In the genomic region with DNA sequence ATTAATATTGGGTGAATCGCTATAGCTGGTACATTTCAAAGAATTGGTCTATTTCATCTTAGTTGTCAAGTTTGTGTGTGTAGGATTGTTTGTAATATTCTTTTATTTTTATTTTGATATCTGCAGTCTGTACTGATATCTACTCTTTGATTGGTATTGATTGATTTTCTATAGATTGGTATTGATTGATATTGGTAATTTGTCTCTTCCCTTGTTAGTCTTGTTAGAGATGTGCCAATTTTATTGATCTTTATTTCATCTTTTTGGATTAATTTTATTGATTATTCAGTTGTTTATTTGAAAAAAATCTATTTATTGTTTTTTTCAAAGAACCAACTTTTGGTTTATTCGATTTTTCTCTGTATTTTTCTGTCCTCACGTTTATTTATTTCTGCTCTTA, we compare ENCODE assay signal across 37 cellular contexts.
"Had no signal": no experiment of that assay in that cellular context is flagged by ENCODE, and none has a peak within 500 bp of the region (broad histone marks: within the 10 kb centered on the region; RNA-seq: fewer than 3 reads in every experiment).

No MANE protein-coding gene starts in this region.

- ATAC-seq: activated CD8-positive, alpha-beta T cell treated with anti-CD3 and anti-CD28 coated beads for 36 hours; activated naive CD8-positive, alpha-beta T cell treated with anti-CD3 and anti-CD28 coated beads, Interleukin-2, amount 50 U/mL, for 24 hours; activated T-cell treated with anti-CD3 and anti-CD28 coated beads, Interleukin-2, amount 50 U/mL, for 4 hours; activated T-cell treated with anti-CD3 and anti-CD28 coated beads, Interleukin-2, amount 50 U/mL, for 72 hours; activated T-helper 17 cell treated with anti-CD3 and anti-CD28 coated beads, Interleukin-2, amount 50 U/mL, for 72 hours had no signal

- H3K36me3 ChIP-seq: ascending aorta, cardiac muscle cell had no signal

- H3K9me3 ChIP-seq: ascending aorta had no signal

- H3K4me1 ChIP-seq: ascending aorta had no signal

- H3K36me3 Mint-ChIP-seq: activated CD4-positive, alpha-beta memory T cell treated with anti-CD3 and anti-CD28 coated beads for 36 hours; activated naive CD4-positive, alpha-beta T cell treated with anti-CD3 and anti-CD28 coated beads, Interleukin-2, amount 10 ng/mL, durations not matched to agents 7 days and 5 days; activated naive CD8-positive, alpha-beta T cell treated with anti-CD3 and anti-CD28 coated beads, Interleukin-2, amount 10 ng/mL, durations not matched to agents 7 days and 5 days; brain had no signal

- H3K27ac Mint-ChIP-seq: activated B cell treated with CpG ODN at 0.5 μM for 24 hours; activated CD4-positive, alpha-beta memory T cell treated with anti-CD3 and anti-CD28 coated beads for 36 hours; activated CD4-positive, alpha-beta T cell treated with anti-CD3 and anti-CD28 coated beads, Interleukin-2, amount 10 ng/mL, durations not matched to agents 24 days and 14 days; activated CD8-positive, alpha-beta T cell treated with anti-CD3 and anti-CD28 coated beads for 36 hours; activated naive CD4-positive, alpha-beta T cell treated with anti-CD3 and anti-CD28 coated beads, Interleukin-2, amount 10 ng/mL, durations not matched to agents 7 days and 5 days; activated naive CD4-positive, alpha-beta T cell treated with anti-CD3 and anti-CD28 coated beads, Interleukin-2, amount 50 U/mL, for 24 hours; activated naive CD8-positive, alpha-beta T cell; activated naive CD8-positive, alpha-beta T cell treated with anti-CD3 and anti-CD28 coated beads, Interleukin-2, amount 10 ng/mL, durations not matched to agents 7 days and 5 days; activated naive CD8-positive, alpha-beta T cell treated with anti-CD3 and anti-CD28 coated beads, Interleukin-2, amount 50 U/mL, for 24 hours; activated T-cell treated with anti-CD3 and anti-CD28 coated beads, Interleukin-2, amount 50 U/mL, for 72 hours; activated T-helper 1 cell treated with anti-CD3 and anti-CD28 coated beads, Interleukin-12 subunit alpha, Interleukin-12 subunit beta, Interleukin-2, Interleukin-4 antibody, amounts not matched to agents 30 ng/mL and 10 ng/mL and 1 ng/mL, durations not matched to agents 14 hours and 24 hours and 36 hours; activated T-helper 17 cell treated with anti-CD3 and anti-CD28 coated beads, Interleukin-2, amount 50 U/mL, for 72 hours; brain; T-helper 1 cell treated with Interleukin-12 subunit alpha and Interleukin-12 subunit beta and Interleukin-4 antibody, amounts not matched to agents 30 μg/mL and 1 μg/mL, for 36 hours; T-helper 2 cell treated with Interferon-gamma antibody and Interleukin-4, amounts not matched to agents 5 μg/mL and 100 μg/mL, for 36 hours had no signal

- H3K27ac ChIP-seq: ascending aorta, cardiac muscle cell, VCaP had no signal

- H3K4me3 ChIP-seq: ascending aorta, cardiac muscle cell had no signal

- DNase-seq: activated B cell treated with CpG ODN at 0.5 μM for 24 hours; activated CD4-positive, alpha-beta memory T cell treated with anti-CD3 and anti-CD28 coated beads for 36 hours; activated CD4-positive, alpha-beta T cell treated with anti-CD3 and anti-CD28 coated beads for 4 hours; activated CD4-positive, alpha-beta T cell treated with anti-CD3 and anti-CD28 coated beads, Interleukin-2, amount 10 ng/mL, durations not matched to agents 24 days and 14 days; activated CD4-positive, alpha-beta T cell treated with anti-CD3 and anti-CD28 coated beads, Interleukin-2, amount 50 U/mL, for 1 hour; activated CD4-positive, alpha-beta T cell treated with anti-CD3 and anti-CD28 coated beads, Interleukin-2, amount 50 U/mL, for 4 hours; activated CD4-positive, CD25-positive, alpha-beta regulatory T cell treated with anti-CD3 and anti-CD28 coated beads, Interleukin-2, amount 50 U/mL, for 72 hours; activated CD8-positive, alpha-beta memory T cell treated with anti-CD3 and anti-CD28 coated beads, Interleukin-2, amount 50 U/mL, for 4 hours; activated CD8-positive, alpha-beta T cell treated with anti-CD3 and anti-CD28 coated beads for 36 hours; activated effector memory CD4-positive, alpha-beta T cell treated with Interleukin-2 at 50 U/mL for 16 hours; activated gamma-delta T cell; activated naive CD4-positive, alpha-beta T cell treated with anti-CD3 and anti-CD28 coated beads, Interleukin-2, amount 10 ng/mL, durations not matched to agents 7 days and 5 days; activated naive CD4-positive, alpha-beta T cell treated with Interleukin-2 at 50 U/mL for 16 hours; activated naive CD8-positive, alpha-beta T cell treated with anti-CD3 and anti-CD28 coated beads, Interleukin-2, amount 10 ng/mL, durations not matched to agents 7 days and 5 days; activated naive CD8-positive, alpha-beta T cell treated with anti-CD3 and anti-CD28 coated beads, Interleukin-2, amount 50 U/mL, for 24 hours; activated T-cell treated with anti-CD3 and anti-CD28 coated beads for 4 hours; activated T-cell treated with anti-CD3 and anti-CD28 coated beads, Interleukin-2, amount 50 U/mL, for 1 hour; activated T-cell treated with anti-CD3 and anti-CD28 coated beads, Interleukin-2, amount 50 U/mL, for 4 hours; activated T-cell treated with anti-CD3 and anti-CD28 coated beads, Interleukin-2, amount 50 U/mL, for 72 hours; amygdala; anterior cingulate cortex; central memory CD4-positive, alpha-beta T cell; T-helper 1 cell; T-helper 2 cell; T-helper 9 cell had no signal

- H3K9me3 Mint-ChIP-seq: activated naive CD4-positive, alpha-beta T cell treated with anti-CD3 and anti-CD28 coated beads, Interleukin-2, amount 10 ng/mL, durations not matched to agents 7 days and 5 days had no signal

- H3K4me1 Mint-ChIP-seq: activated B cell treated with CpG ODN at 0.5 μM for 24 hours; activated CD4-positive, alpha-beta T cell treated with anti-CD3 and anti-CD28 coated beads, Interleukin-2, amount 10 ng/mL, durations not matched to agents 24 days and 14 days; activated naive CD4-positive, alpha-beta T cell treated with anti-CD3 and anti-CD28 coated beads, Interleukin-2, amount 10 ng/mL, durations not matched to agents 7 days and 5 days; activated naive CD4-positive, alpha-beta T cell treated with anti-CD3 and anti-CD28 coated beads, Interleukin-2, amount 50 U/mL, for 24 hours; activated naive CD8-positive, alpha-beta T cell treated with anti-CD3 and anti-CD28 coated beads, Interleukin-2, amount 10 ng/mL, durations not matched to agents 7 days and 5 days; activated naive CD8-positive, alpha-beta T cell treated with anti-CD3 and anti-CD28 coated beads, Interleukin-2, amount 50 U/mL, for 24 hours; activated T-helper 17 cell treated with anti-CD3 and anti-CD28 coated beads, Interleukin-2, amount 50 U/mL, for 72 hours; brain had no signal

- H3K4me3 Mint-ChIP-seq: activated B cell treated with CpG ODN at 0.5 μM for 24 hours; activated CD4-positive, alpha-beta memory T cell treated with anti-CD3 and anti-CD28 coated beads for 36 hours; activated CD4-positive, alpha-beta T cell treated with anti-CD3 and anti-CD28 coated beads, Interleukin-2, amount 10 ng/mL, durations not matched to agents 24 days and 14 days; activated CD8-positive, alpha-beta T cell treated with anti-CD3 and anti-CD28 coated beads for 36 hours; activated naive CD4-positive, alpha-beta T cell treated with anti-CD3 and anti-CD28 coated beads, Interleukin-2, amount 10 ng/mL, durations not matched to agents 7 days and 5 days; activated naive CD4-positive, alpha-beta T cell treated with anti-CD3 and anti-CD28 coated beads, Interleukin-2, amount 50 U/mL, for 24 hours; activated naive CD8-positive, alpha-beta T cell; activated naive CD8-positive, alpha-beta T cell treated with anti-CD3 and anti-CD28 coated beads, Interleukin-2, amount 10 ng/mL, durations not matched to agents 7 days and 5 days; activated naive CD8-positive, alpha-beta T cell treated with anti-CD3 and anti-CD28 coated beads, Interleukin-2, amount 50 U/mL, for 24 hours; activated T-cell treated with anti-CD3 and anti-CD28 coated beads, Interleukin-2, amount 50 U/mL, for 4 hours; activated T-cell treated with anti-CD3 and anti-CD28 coated beads, Interleukin-2, amount 50 U/mL, for 72 hours; activated T-helper 1 cell treated with anti-CD3 and anti-CD28 coated beads, Interleukin-12 subunit alpha, Interleukin-12 subunit beta, Interleukin-2, Interleukin-4 antibody, amounts not matched to agents 30 ng/mL and 10 ng/mL and 1 ng/mL, durations not matched to agents 14 hours and 24 hours and 36 hours; activated T-helper 17 cell treated with anti-CD3 and anti-CD28 coated beads, Interleukin-2, amount 50 U/mL, for 72 hours; brain; T-helper 1 cell treated with Interleukin-12 subunit alpha and Interleukin-12 subunit beta and Interleukin-4 antibody, amounts not matched to agents 30 μg/mL and 1 μg/mL, for 36 hours; T-helper 2 cell treated with Interferon-gamma antibody and Interleukin-4, amounts not matched to agents 5 μg/mL and 100 μg/mL, for 36 hours had no signal

- H3K27me3 ChIP-seq: ascending aorta had no signal

- FAIRE-seq: bronchial epithelial cell, TTC549 had no signal
